Comparison of ENCODE assay signal across 22 cellular contexts in the genomic region with DNA sequence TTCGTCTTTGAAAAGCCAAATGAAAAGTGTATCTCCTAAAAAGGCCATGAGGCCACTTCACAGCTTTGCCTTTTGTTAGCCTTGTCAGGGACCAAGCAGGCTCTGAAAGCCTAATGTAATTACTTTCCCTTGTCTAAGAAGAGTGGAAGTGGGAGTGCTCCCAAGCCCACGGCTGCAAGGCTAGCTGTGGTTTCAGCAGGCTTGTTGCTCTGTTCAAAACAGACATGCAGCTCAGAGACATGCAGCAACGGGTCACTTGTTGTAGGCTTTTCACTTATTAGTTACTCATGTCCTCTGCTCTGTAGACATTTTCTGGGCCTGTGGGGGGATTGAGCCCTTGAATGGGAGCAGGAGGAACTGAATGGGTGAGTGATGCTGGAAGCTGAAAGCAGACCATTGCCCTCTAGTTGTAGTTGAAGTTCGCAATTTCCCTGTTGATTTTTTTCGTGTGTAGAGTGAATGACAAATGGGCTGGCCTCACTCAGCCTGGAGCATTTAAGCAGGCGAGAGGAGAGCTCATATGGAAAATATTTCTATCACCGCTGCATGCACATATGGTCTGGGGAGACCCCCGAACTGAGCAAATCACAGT.
DNase-seq lines count a peak whose midpoint lies in the region; ATAC-seq, FAIRE-seq and TF ChIP-seq lines count a peak whose summit lies in the region.
"Had no signal": no experiment of that assay in that cellular context is flagged by ENCODE, and none has a peak within 500 bp of the region (broad histone marks: within the 10 kb centered on the region; RNA-seq: fewer than 3 reads in every experiment).

No MANE protein-coding gene starts in this region.

- CTCF ChIA-PET in K562 (lab: Yijun Ruan, JAX; ENCODE audit: low intra/inter-chr PET ratio), result no interaction called here

- H3K27me3 Mint-ChIP-seq in activated naive CD8-positive, alpha-beta T cell treated with anti-CD3 and anti-CD28 coated beads for 36 hours, result no peaks in the 10 kb centered on the region

- H3K27ac ChIP-seq in K562 (ENCODE audit: extremely low read depth, low read depth, low read length) (no peak overlapping the region), hepatocyte (no peak overlapping the region), skin epidermis (peak overlapping the region in 8 of 21 experiments; percentile 3 to 80 (median 32))
- H3K27ac ChIP-seq: ascending aorta, gastroesophageal sphincter had no signal

- no peak for TF ChIP-seq POLR2A in K562 (conservative IDR thresholded peaks at IDR 0.05)

- in situ Hi-C loops in K562 (cut with MboI), result no loop called here

- H3K27ac Mint-ChIP-seq in activated naive CD8-positive, alpha-beta T cell treated with anti-CD3 and anti-CD28 coated beads for 36 hours, result no peak overlapping the region
- H3K27ac Mint-ChIP-seq: activated naive CD4-positive, alpha-beta T cell treated with anti-CD3 and anti-CD28 coated beads, Interleukin-2, amount 50 U/mL, for 72 hours; activated T-helper 1 cell treated with anti-CD3 and anti-CD28 coated beads, Interleukin-12 subunit alpha, Interleukin-12 subunit beta, Interleukin-2, Interleukin-4 antibody, amounts not matched to agents 30 ng/mL and 10 ng/mL and 1 ng/mL, durations not matched to agents 14 hours and 24 hours and 36 hours; naive B cell; stimulated activated memory B cell treated with anti-CD40 and anti-IgM and Interleukin-4, amounts not matched to agents 10 μg/mL and 1 μg/mL and 100 μg/mL, for 72 hours; T-helper 1 cell treated with Interleukin-12 subunit alpha and Interleukin-12 subunit beta and Interleukin-4 antibody, amounts not matched to agents 30 μg/mL and 1 μg/mL, for 36 hours had no signal

- H3K9me1 ChIP-seq in K562 (ENCODE audit: control insufficient read depth, insufficient read depth, low read length), result no peaks in the 10 kb centered on the region

- H3K36me3 Mint-ChIP-seq in activated naive CD8-positive, alpha-beta T cell treated with anti-CD3 and anti-CD28 coated beads for 36 hours, result no peaks in the 10 kb centered on the region
- H3K36me3 Mint-ChIP-seq: activated naive CD4-positive, alpha-beta T cell treated with anti-CD3 and anti-CD28 coated beads, Interleukin-2, amount 50 U/mL, for 72 hours; naive B cell; stimulated activated memory B cell treated with anti-CD40 and anti-IgM and Interleukin-4, amounts not matched to agents 10 μg/mL and 1 μg/mL and 100 μg/mL, for 72 hours had no signal

- intact Hi-C loops in K562 (cut with micrococcal nuclease), result no loop called here

- 0% methylated on average over 8 of the region's 8 CpGs for WGBS in K562 (ENCODE audit: insufficient coverage, low coverage, missing lambda C conversion rate)
- WGBS in hepatocyte (ENCODE audit: low lambda C conversion rate, missing lambda C conversion rate), result 58% methylated on average over 8 of the region's 8 CpGs

- H3K36me3 ChIP-seq in K562 (ENCODE audit: control insufficient read depth, insufficient read depth, low read length) (no peaks in the 10 kb centered on the region), hepatocyte (replicated peaks; ENCODE audit: insufficient read depth, low read depth) (no peaks in the 10 kb centered on the region)
- H3K36me3 ChIP-seq: ascending aorta, gastroesophageal sphincter had no signal

- H3K9me2 ChIP-seq in hepatocyte (replicated peaks; ENCODE audit: insufficient read depth), result no peaks in the 10 kb centered on the region

- H3K79me2 ChIP-seq in K562 (ENCODE audit: control insufficient read depth, insufficient read depth, low read length) (no peaks in the 10 kb centered on the region), hepatocyte (no peaks in the 10 kb centered on the region)

- H3K27me3 ChIP-seq in K562 (ENCODE audit: control insufficient read depth in 2 of 2, insufficient read depth in 2 of 2, low read length in 2 of 2) (peaks cover 0 to 4% of the 10 kb centered on the region in 2 experiments; a peak in 3 of 5 replicates), hepatocyte (peaks cover 4% of the 10 kb centered on the region)
- H3K27me3 ChIP-seq: ascending aorta, gastroesophageal sphincter had no signal

- H3K4me1 ChIP-seq in K562 (replicated peaks in 1 of 2; ENCODE audit: control insufficient read depth in 2 of 2, insufficient read depth in 2 of 2, low read length in 2 of 2) (no peaks in the 10 kb centered on the region), hepatocyte (ENCODE audit: insufficient read depth) (peaks cover 12% of the 10 kb centered on the region)

- TF ChIP-seq EP300 in K562 (IDR thresholded peaks at IDR 0.05; ENCODE audit: low read length), result no peak

- H3K4me2 ChIP-seq in K562 (ENCODE audit: insufficient read depth, low read length) (no peak overlapping the region), hepatocyte (peak overlapping the region; percentile 35)

- TF ChIP-seq CTCF in K562 (IDR thresholded peaks at IDR 0.05 in 2 of 3, conservative IDR thresholded peaks at IDR 0.05 in 1 of 3; ENCODE audit: insufficient read depth in 2 of 3, low read depth in 1 of 3, low read length in 3 of 3), result no peak
- no peak for TF ChIP-seq CTCF in hepatocyte (IDR thresholded peaks at IDR 0.05; ENCODE audit: poor library complexity)

- no peak overlapping the region for H3K4me3 Mint-ChIP-seq in activated naive CD8-positive, alpha-beta T cell treated with anti-CD3 and anti-CD28 coated beads for 36 hours
- H3K4me3 Mint-ChIP-seq: activated T-helper 1 cell treated with anti-CD3 and anti-CD28 coated beads, Interleukin-12 subunit alpha, Interleukin-12 subunit beta, Interleukin-2, Interleukin-4 antibody, amounts not matched to agents 30 ng/mL and 10 ng/mL and 1 ng/mL, durations not matched to agents 14 hours and 24 hours and 36 hours; naive B cell; stimulated activated memory B cell treated with anti-CD40 and anti-IgM and Interleukin-4, amounts not matched to agents 10 μg/mL and 1 μg/mL and 100 μg/mL, for 72 hours; T-helper 1 cell treated with Interleukin-12 subunit alpha and Interleukin-12 subunit beta and Interleukin-4 antibody, amounts not matched to agents 30 μg/mL and 1 μg/mL, for 36 hours had no signal

- no peaks in the 10 kb centered on the region for H4K20me1 ChIP-seq in K562 (replicated peaks; ENCODE audit: control insufficient read depth, insufficient read depth, low read length)
- no peaks in the 10 kb centered on the region for H4K20me1 ChIP-seq in hepatocyte (ENCODE audit: insufficient read depth, poor library complexity, severe bottlenecking)

- no peak for ATAC-seq in K562
- ATAC-seq in GM19463 (IDR thresholded peaks at IDR 0.05; ENCODE audit: unreplicated experiment), result no peak
- ATAC-seq: activated naive CD4-positive, alpha-beta T cell treated with anti-CD3 and anti-CD28 coated beads, Interleukin-2, amount 50 U/mL, for 72 hours; gastroesophageal sphincter; stimulated activated memory B cell treated with anti-CD40 and anti-IgM and Interleukin-4, amounts not matched to agents 10 μg/mL and 1 μg/mL and 100 μg/mL, for 72 hours had no signal

- no peaks in the 10 kb centered on the region for H3K4me1 Mint-ChIP-seq in activated naive CD8-positive, alpha-beta T cell treated with anti-CD3 and anti-CD28 coated beads for 36 hours
- H3K4me1 Mint-ChIP-seq: naive B cell; stimulated activated memory B cell treated with anti-CD40 and anti-IgM and Interleukin-4, amounts not matched to agents 10 μg/mL and 1 μg/mL and 100 μg/mL, for 72 hours had no signal

- POLR2A ChIA-PET in K562 (lab: Yijun Ruan, JAX), result interaction anchor here (0.9 kb wide), 1 partner anchor 191 kb away, joined by 3 read pairs; no protein-coding TSS in a partner anchor

- H3K9ac ChIP-seq in K562 (ENCODE audit: insufficient read depth in 1 of 2, low read depth in 2 of 2, low read length in 2 of 2), result no peak overlapping the region

- no TSS peak for BruUV-seq in K562 (replicated peaks; lab: Mats Ljungman, UMichigan)

- DNase-seq in NCI-H2227 (lab: John Stamatoyannopoulos, UW; ENCODE audit: unreplicated experiment) (peak; percentile 24), NCI-H2227 treated with DMSO at 0.1 percent for 48 hours (lab: John Stamatoyannopoulos, UW) (no peak), K562 (ENCODE audit: extremely low read depth in 1 of 4, low spot score in 3 of 4) (no peak), hepatocyte (ENCODE audit: low spot score) (no peak), hepatic stellate cell (ENCODE audit: low spot score) (no peak)
- DNase-seq in activated naive CD8-positive, alpha-beta T cell treated with anti-CD3 and anti-CD28 coated beads for 36 hours, result no peak
- DNase-seq: activated CD4-positive, alpha-beta T cell treated with anti-CD3 and anti-CD28 coated beads for 48 hours; cerebellar nuclear complex; GDM1; KG1; mesendoderm; naive B cell; NCI-H1694; posterior cingulate gyrus had no signal

- TF ChIP-seq RAD21 in K562 (CRISPR knock-in tag; conservative IDR thresholded peaks at IDR 0.05 in 1 of 2, IDR thresholded peaks at IDR 0.05 in 1 of 2), result no peak

- no peaks in the 10 kb centered on the region for H3K9me3 Mint-ChIP-seq in activated naive CD8-positive, alpha-beta T cell treated with anti-CD3 and anti-CD28 coated beads for 36 hours
- H3K9me3 Mint-ChIP-seq: activated T-helper 1 cell treated with anti-CD3 and anti-CD28 coated beads, Interleukin-12 subunit alpha, Interleukin-12 subunit beta, Interleukin-2, Interleukin-4 antibody, amounts not matched to agents 30 ng/mL and 10 ng/mL and 1 ng/mL, durations not matched to agents 14 hours and 24 hours and 36 hours; T-helper 1 cell treated with Interleukin-12 subunit alpha and Interleukin-12 subunit beta and Interleukin-4 antibody, amounts not matched to agents 30 μg/mL and 1 μg/mL, for 36 hours had no signal

- no peak for FAIRE-seq in K562 (lab: Jason Lieb, UNC)

- H3K4me3 ChIP-seq in K562 (no peak overlapping the region), hepatocyte (no peak overlapping the region), skin epidermis (peak overlapping the region in 5 of 7 experiments; percentile 1 to 26 (median 7))
- H3K4me3 ChIP-seq: ascending aorta, gastroesophageal sphincter had no signal

- H3K9me3 ChIP-seq in K562 (replicated peaks; ENCODE audit: control insufficient read depth, insufficient read depth, low read depth, low read length), result no peaks in the 10 kb centered on the region
- H3K9me3 ChIP-seq in hepatocyte (ENCODE audit: low read depth), result no peaks in the 10 kb centered on the region
- H3K9me3 ChIP-seq: ascending aorta, gastroesophageal sphincter had no signal

- H2AFZ ChIP-seq in K562 (ENCODE audit: low read depth, low read length) (no peak overlapping the region), hepatocyte (no peak overlapping the region)

TF ChIP-seq in K562, 482 proteins besides CTCF, POLR2A, EP300 and RAD21 (continues in another document):
- no peak for TF ChIP-seq PHF21A (IDR thresholded peaks at IDR 0.05; ENCODE audit: borderline replicate concordance, low read depth)
- no peak for TF ChIP-seq YY1 (IDR thresholded peaks at IDR 0.05; ENCODE audit: borderline replicate concordance in 1 of 3, control insufficient read depth in 1 of 3, extremely low read depth in 1 of 3, insufficient read depth in 3 of 3, insufficient read length in 1 of 3, insufficient replicate concordance in 2 of 3, low read depth in 1 of 3, low read length in 2 of 3)
- no peak for TF ChIP-seq ZNF586 (CRISPR knock-in tag; conservative IDR thresholded peaks at IDR 0.05)
- no peak for TF ChIP-seq GATA2 (CRISPR knock-in tag; IDR thresholded peaks at IDR 0.05)
- TF ChIP-seq, protein P1, sequence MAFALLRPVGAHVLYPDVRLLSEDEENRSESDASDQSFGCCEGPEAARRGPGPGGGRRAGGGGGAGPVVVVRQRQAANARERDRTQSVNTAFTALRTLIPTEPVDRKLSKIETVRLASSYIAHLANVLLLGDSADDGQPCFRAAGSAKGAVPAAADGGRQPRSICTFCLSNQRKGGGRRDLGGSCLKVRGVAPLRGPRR (CRISPR knock-in tag; IDR thresholded peaks at IDR 0.05), result no peak

Comparison
In these comparisons a context has a peak if more than half of its experiments do, and no peak if none do; other contexts are left out.
1. H3K4me3 ChIP-seq: peak in skin epidermis (5 of 7); none in K562 (single experiment) and hepatocyte (single experiment).